ENCODE assay signal across 9 cellular contexts in the genomic region with DNA sequence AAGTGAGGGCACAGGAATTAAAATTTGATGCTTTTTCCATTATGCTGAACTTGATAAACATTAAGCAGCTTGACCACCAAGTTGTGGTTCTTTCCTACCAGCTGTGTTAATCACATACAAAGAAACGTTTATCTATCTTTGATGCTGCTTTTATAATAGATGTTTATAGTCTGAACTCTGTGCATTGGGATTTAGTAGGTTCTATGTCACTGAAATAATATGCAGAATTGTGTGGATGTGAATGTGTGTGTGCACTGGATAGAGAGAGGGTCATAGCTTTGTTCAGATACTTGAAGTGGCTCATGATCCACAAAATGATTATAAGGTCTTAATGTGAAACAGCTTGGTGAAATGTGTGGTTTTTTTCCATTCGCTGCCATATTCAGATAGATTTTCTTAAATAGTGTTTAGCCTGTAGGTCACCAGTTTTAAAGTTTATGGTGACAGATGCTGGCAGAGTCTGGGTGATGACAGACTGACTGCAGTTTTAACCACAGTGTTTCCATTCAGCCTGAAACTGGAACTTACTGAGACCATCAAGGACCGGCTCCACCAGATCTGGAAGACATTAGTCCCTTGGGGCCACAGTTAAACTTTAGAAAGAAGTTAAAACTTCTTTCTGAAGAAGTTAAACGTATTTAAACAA. TPM values are rescaled to one million over a fixed set of nuclear protein-coding genes. Genes with fewer than 3 reads are reported as not detected.
DNase-seq lines count a peak whose midpoint lies in the region; ATAC-seq lines count a peak whose summit lies in the region.
"Had no signal": no experiment of that assay in that cellular context is flagged by ENCODE, and none has a peak within 500 bp of the region (broad histone marks: within the 10 kb centered on the region; RNA-seq: fewer than 3 reads in every experiment).

No MANE protein-coding gene starts in this region.

- no peaks in the 10 kb centered on the region for H3K9me3 ChIP-seq in MG63

- H3K36me3 ChIP-seq in MG63, result peaks cover 54% of the 10 kb centered on the region

- H3K27me3 ChIP-seq in MG63, result no peaks in the 10 kb centered on the region

- intact Hi-C loops in Right ventricle myocardium superior (cut with DNase I), result no loop called here

- DNase-seq in EH (ENCODE audit: low read depth) (peak; percentile 24), Right ventricle myocardium superior (no peak), NCI-H2081 treated with DMSO at 0.1 percent for 48 hours (lab: John Stamatoyannopoulos, UW) (no peak), MG63 (no peak), GF-D8 (lab: John Stamatoyannopoulos, UW) (no peak), NCI-H510A treated with DMSO at 0.1 percent for 48 hours (lab: John Stamatoyannopoulos, UW) (no peak)

- ATAC-seq in GM21390 (IDR thresholded peaks at IDR 0.05; ENCODE audit: unreplicated experiment) (peak; percentile 87), HG03521 (IDR thresholded peaks at IDR 0.05; ENCODE audit: unreplicated experiment) (peak; percentile 59), Right ventricle myocardium superior (ENCODE audit: poor library complexity) (peak; percentile 45)

- no peak overlapping the region for H3K4me3 ChIP-seq in MG63

RNA-seq across cellular contexts. Expression of a gene that starts 10.2 kb away (rescaled TPM):
- total RNA-seq in Right ventricle myocardium superior, result 19.4 TPM
- 1.8 and 7.6 TPM in 2 replicates for total RNA-seq in MG63 (2014; rRNA removed; shearing (Covaris generic); ENCODE audit: low replicate concordance)

RNA-seq across cellular contexts. Expression of a gene that starts 42.6 kb away (rescaled TPM):
- 0.11 TPM for total RNA-seq in Right ventricle myocardium superior
- total RNA-seq in MG63 (2014; rRNA removed; shearing (Covaris generic); ENCODE audit: low replicate concordance), result 0.84 and 1.1 TPM in 2 replicates
- total RNA-seq: SK-MEL-5 had no signal

RNA-seq across cellular contexts. Expression of a gene that starts 56.7 kb away (rescaled TPM):
- 81.7 TPM for total RNA-seq in Right ventricle myocardium superior
- 22.8 and 32.6 TPM in 2 replicates for total RNA-seq in MG63 (2014; rRNA removed; shearing (Covaris generic); ENCODE audit: low replicate concordance)
